Comparison of ENCODE assay signal across 10 cellular contexts in the genomic region with DNA sequence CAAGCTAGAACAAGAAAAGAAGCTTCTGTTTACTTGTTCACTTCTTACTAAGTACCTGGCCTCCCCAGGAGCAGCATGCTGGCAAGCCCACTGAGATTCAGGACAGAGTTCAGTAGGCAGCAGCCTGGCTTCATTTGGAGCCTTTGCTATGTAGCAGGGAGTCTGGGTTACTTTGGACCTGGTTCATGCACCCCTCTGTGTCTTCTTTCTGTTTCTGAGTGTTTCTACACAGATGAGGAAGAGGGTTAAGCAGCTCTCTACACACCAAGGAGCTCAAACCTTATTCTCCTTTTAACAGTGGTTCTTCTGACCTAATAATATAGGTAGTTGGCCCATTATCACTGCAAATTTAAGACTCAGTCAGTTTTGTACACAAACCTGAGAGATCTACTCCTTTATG.
DNase-seq lines count a peak whose midpoint lies in the region; ATAC-seq and TF ChIP-seq lines count a peak whose summit lies in the region.
"Had no signal": no experiment of that assay in that cellular context is flagged by ENCODE, and none has a peak within 500 bp of the region (broad histone marks: within the 10 kb centered on the region; RNA-seq: fewer than 3 reads in every experiment).

No MANE protein-coding gene starts in this region.

- peaks cover 26 to 67% of the 10 kb centered on the region in 2 donors for H3K36me3 ChIP-seq in ascending aorta
- H3K36me3 ChIP-seq in skeletal muscle satellite cell (ENCODE audit: insufficient read depth, low read length), result peaks cover 84% of the 10 kb centered on the region

- H3K27ac Mint-ChIP-seq in mesothelial cell of epicardium, result no peak overlapping the region
- H3K27ac Mint-ChIP-seq in endothelial cell (ENCODE audit: unreplicated experiment), result no peak overlapping the region

- peak overlapping the region; percentile 42 for H3K4me2 ChIP-seq in skeletal muscle satellite cell (ENCODE audit: low read length)

- H3K9me3 Mint-ChIP-seq in mesothelial cell of epicardium (no peaks in the 10 kb centered on the region), endothelial cell (ENCODE audit: unreplicated experiment) (no peaks in the 10 kb centered on the region)

- H3K9ac ChIP-seq in skeletal muscle satellite cell (ENCODE audit: low read depth, low read length), result no peak overlapping the region

- H3K27me3 ChIP-seq in ascending aorta (no peaks in the 10 kb centered on the region), skeletal muscle satellite cell (ENCODE audit: control insufficient read depth, insufficient read depth, low read length) (no peaks in the 10 kb centered on the region)

- H3K36me3 Mint-ChIP-seq in mesothelial cell of epicardium, result peaks cover 53% of the 10 kb centered on the region
- H3K36me3 Mint-ChIP-seq in endothelial cell (ENCODE audit: low read depth, unreplicated experiment), result no peaks in the 10 kb centered on the region

- H3K4me3 ChIP-seq in ascending aorta (peak overlapping the region; percentile 34 to 78), skeletal muscle satellite cell (ENCODE audit: low read length) (no peak overlapping the region)

- ATAC-seq in GM18511 (IDR thresholded peaks at IDR 0.05; ENCODE audit: unreplicated experiment) (peak; percentile 52), HG02610 (IDR thresholded peaks at IDR 0.05; ENCODE audit: unreplicated experiment) (peak; percentile 37)

- H3K27me3 Mint-ChIP-seq in mesothelial cell of epicardium (ENCODE audit: low read depth) (no peaks in the 10 kb centered on the region), endothelial cell (ENCODE audit: unreplicated experiment) (no peaks in the 10 kb centered on the region)

- no peak for TF ChIP-seq CTCF in ascending aorta (IDR thresholded peaks at IDR 0.05)
- no peak for TF ChIP-seq CTCF in mesothelial cell of epicardium (IDR thresholded peaks at IDR 0.05; ENCODE audit: unreplicated experiment)
- TF ChIP-seq CTCF in endothelial cell (IDR thresholded peaks at IDR 0.05; ENCODE audit: unreplicated experiment), result no peak

- H3K4me3 Mint-ChIP-seq in mesothelial cell of epicardium (no peak overlapping the region), endothelial cell (ENCODE audit: unreplicated experiment) (no peak overlapping the region)

- intact Hi-C loops in ascending aorta (cut with DNase I), result loop anchor here (10.0 kb wide), 1 partner anchor 320 kb away; the partner anchor contains the start of gene ZNF365

- H3K4me1 Mint-ChIP-seq in mesothelial cell of epicardium (peaks cover 61% of the 10 kb centered on the region), endothelial cell (ENCODE audit: unreplicated experiment) (peaks cover 1% of the 10 kb centered on the region)

- H3K9me3 ChIP-seq in ascending aorta, result no peaks in the 10 kb centered on the region
- no peaks in the 10 kb centered on the region for H3K9me3 ChIP-seq in skeletal muscle satellite cell (replicated peaks; ENCODE audit: low read length)

- peak overlapping the region; percentile 95 to 97 for H3K27ac ChIP-seq in ascending aorta

- peaks cover 14 to 59% of the 10 kb centered on the region in 2 donors for H3K4me1 ChIP-seq in ascending aorta
- H3K4me1 ChIP-seq in skeletal muscle satellite cell (ENCODE audit: control insufficient read depth, insufficient read depth, low read length), result peaks cover 54% of the 10 kb centered on the region

- no peak for DNase-seq in ascending aorta (ENCODE audit: low spot score in 2 of 2)
- DNase-seq in mesothelial cell of epicardium (ENCODE audit: low spot score in 2 of 2, unreplicated experiment in 2 of 2), result no peak
- no peak for DNase-seq in cortex of kidney (lab: John Stamatoyannopoulos, UW)
- DNase-seq in endothelial cell (ENCODE audit: low spot score), result no peak
- DNase-seq in NCI-H1694 (lab: John Stamatoyannopoulos, UW), result no peak
- DNase-seq: anterior cingulate cortex, trophoblast cell had no signal
